In the genomic region with DNA sequence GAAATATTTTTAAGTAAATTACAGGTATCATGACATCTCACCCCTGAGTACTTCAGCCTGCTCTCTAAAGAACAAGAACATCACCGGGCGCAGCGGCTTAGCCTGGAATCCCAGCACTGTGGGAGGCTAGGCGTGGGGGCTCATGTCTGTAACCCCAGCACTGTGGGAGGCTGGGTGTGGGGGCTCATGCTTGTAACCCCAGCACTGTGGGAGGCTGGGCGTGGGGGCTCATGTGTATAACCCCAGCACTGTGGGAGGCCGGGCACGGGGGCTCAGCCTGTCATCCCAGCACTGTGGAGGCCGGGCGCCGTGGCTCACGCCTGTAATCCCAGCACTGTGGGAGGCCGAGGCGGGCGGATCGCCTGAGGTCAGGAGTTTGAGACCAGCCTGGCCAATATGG, we compare ENCODE assay signal across 20 cellular contexts. TPM values are rescaled to one million over a fixed set of nuclear protein-coding genes. Genes with fewer than 3 reads are reported as not detected.
DNase-seq lines count a peak whose midpoint lies in the region; ATAC-seq and TF ChIP-seq lines count a peak whose summit lies in the region.
"Had no signal": no experiment of that assay in that cellular context is flagged by ENCODE, and none has a peak within 500 bp of the region (broad histone marks: within the 10 kb centered on the region; RNA-seq: fewer than 3 reads in every experiment).

No MANE protein-coding gene starts in this region.

- no peaks in the 10 kb centered on the region for H3K27me3 ChIP-seq in CD4-positive, CD25-positive, alpha-beta regulatory T cell (ENCODE audit: control insufficient read depth, insufficient read depth, low read length)
- H3K27me3 ChIP-seq in HL-60 (ENCODE audit: insufficient read depth, poor library complexity, severe bottlenecking) (no peaks in the 10 kb centered on the region), lower lobe of right lung (ENCODE audit: low read depth) (no peaks in the 10 kb centered on the region), stomach (no peaks in the 10 kb centered on the region), brain microvascular endothelial cell (replicated peaks) (no peaks in the 10 kb centered on the region)
- H3K27me3 ChIP-seq: BE2C, SJSA1 had no signal

- CTCF ChIA-PET in activated CD8-positive, alpha-beta T cell treated with anti-CD3 and anti-CD28 coated beads, Interleukin-2, amount 10 ng/mL, durations not matched to agents 7 days and 5 days (lab: Charles Lee), result interaction anchor here (1.8 to 2.9 kb wide), 2 partner anchors 12 to 63 kb away, joined by 8 to 20 read pairs; no protein-coding TSS in a partner anchor

- no peaks in the 10 kb centered on the region for H3K9me3 ChIP-seq in CD4-positive, CD25-positive, alpha-beta regulatory T cell (ENCODE audit: control insufficient read depth in 2 of 2, low read length in 2 of 2)
- no peaks in the 10 kb centered on the region for H3K9me3 ChIP-seq in lower lobe of right lung
- no peaks in the 10 kb centered on the region for H3K9me3 ChIP-seq in stomach
- H3K9me3 ChIP-seq: BE2C, SJSA1 had no signal

- H3K9me3 Mint-ChIP-seq in CD4-positive, CD25-positive, alpha-beta regulatory T cell, result no peaks in the 10 kb centered on the region
- H3K9me3 Mint-ChIP-seq in activated CD8-positive, alpha-beta T cell treated with anti-CD3 and anti-CD28 coated beads, Interleukin-2, amount 10 ng/mL, durations not matched to agents 7 days and 5 days (ENCODE audit: insufficient read depth), result no peaks in the 10 kb centered on the region

- ATAC-seq in CD4-positive, CD25-positive, alpha-beta regulatory T cell (ENCODE audit: low read depth in 2 of 2), result no peak
- ATAC-seq in lower lobe of right lung, result no peak
- ATAC-seq in activated CD8-positive, alpha-beta T cell treated with anti-CD3 and anti-CD28 coated beads, Interleukin-2, amount 10 ng/mL, durations not matched to agents 7 days and 5 days, result no peak
- ATAC-seq: HCT116 had no signal

- no peak overlapping the region for H3K4me3 ChIP-seq in CD4-positive, CD25-positive, alpha-beta regulatory T cell (ENCODE audit: low read depth, low read length)
- H3K4me3 ChIP-seq in HL-60 (replicated peaks; ENCODE audit: insufficient read depth, low read length) (no peak overlapping the region), lower lobe of right lung (no peak overlapping the region), stomach (no peak overlapping the region), brain microvascular endothelial cell (ENCODE audit: low read depth, low read length) (no peak overlapping the region)
- H3K4me3 ChIP-seq: SJSA1 had no signal

- TF ChIP-seq CTCF in HL-60 (IDR thresholded peaks at IDR 0.05; ENCODE audit: insufficient read depth, low read length) (no peak), lower lobe of right lung (IDR thresholded peaks at IDR 0.05) (no peak), stomach (IDR thresholded peaks at IDR 0.05) (no peak), brain microvascular endothelial cell (IDR thresholded peaks at IDR 0.05; ENCODE audit: low read depth, low read length, missing control alignments) (no peak)

- no peaks in the 10 kb centered on the region for H3K27me3 Mint-ChIP-seq in CD4-positive, CD25-positive, alpha-beta regulatory T cell
- no peaks in the 10 kb centered on the region for H3K27me3 Mint-ChIP-seq in activated CD8-positive, alpha-beta T cell treated with anti-CD3 and anti-CD28 coated beads, Interleukin-2, amount 10 ng/mL, durations not matched to agents 7 days and 5 days (ENCODE audit: low read depth)

- H3K36me3 ChIP-seq in CD4-positive, CD25-positive, alpha-beta regulatory T cell (ENCODE audit: control insufficient read depth, insufficient read depth, low read length), result peaks cover 31% of the 10 kb centered on the region
- peaks cover 61% of the 10 kb centered on the region for H3K36me3 ChIP-seq in lower lobe of right lung
- H3K36me3 ChIP-seq in stomach, result peaks cover 30 to 82% (median 74%) of the 10 kb centered on the region in 4 donors
- peaks cover 38% of the 10 kb centered on the region for H3K36me3 ChIP-seq in brain microvascular endothelial cell (replicated peaks)

- H3K4me3 Mint-ChIP-seq in CD4-positive, CD25-positive, alpha-beta regulatory T cell, result peak overlapping the region in 1 of 4 donors; percentile 27
- H3K4me3 Mint-ChIP-seq in activated CD8-positive, alpha-beta T cell treated with anti-CD3 and anti-CD28 coated beads, Interleukin-2, amount 10 ng/mL, durations not matched to agents 7 days and 5 days, result no peak overlapping the region

- in situ Hi-C loops in brain microvascular endothelial cell (cut with HindIII; ENCODE audit: low pct_ligation_motif_present, low sequenced_read_pairs), result no loop called here

- 93 to 97% (median 94%) methylated on average over 12 to 15 of the region's 15 CpGs for WGBS in stomach, 5 donors

- H3K27ac Mint-ChIP-seq in CD4-positive, CD25-positive, alpha-beta regulatory T cell, result peak overlapping the region in 2 of 3 donors; percentile 25 to 80
- no peak overlapping the region for H3K27ac Mint-ChIP-seq in activated CD8-positive, alpha-beta T cell treated with anti-CD3 and anti-CD28 coated beads, Interleukin-2, amount 10 ng/mL, durations not matched to agents 7 days and 5 days

- TF ChIP-seq EP300 in stomach (IDR thresholded peaks at IDR 0.05), result no peak

- no peaks in the 10 kb centered on the region for H3K4me1 ChIP-seq in CD4-positive, CD25-positive, alpha-beta regulatory T cell (ENCODE audit: control insufficient read depth, insufficient read depth, low read length, poor library complexity, severe bottlenecking)
- H3K4me1 ChIP-seq in lower lobe of right lung (peaks cover 3% of the 10 kb centered on the region), stomach (peaks cover 0 to 9% (median 0%) of the 10 kb centered on the region in 4 donors)
- H3K4me1 ChIP-seq: BE2C had no signal

- intact Hi-C loops in lower lobe of right lung (cut with DNase I) (no loop called here), stomach (cut with DNase I; ENCODE audit: low total_unique reads) (no loop called here)

- DNase-seq in CD4-positive, CD25-positive, alpha-beta regulatory T cell, result no peak
- DNase-seq in HL-60 (ENCODE audit: low read depth in 1 of 2, low spot score in 1 of 2) (no peak), lower lobe of right lung (peak; percentile 45), stomach (peak; percentile 19), globus pallidus (ENCODE audit: low spot score) (no peak), brain microvascular endothelial cell (no peak)
- no peak for DNase-seq in activated CD8-positive, alpha-beta T cell treated with anti-CD3 and anti-CD28 coated beads, Interleukin-2, amount 10 ng/mL, durations not matched to agents 7 days and 5 days
- DNase-seq: BE2C, EL, GF-D8, KBM-7, MM.1S, NCI-H1048, NCI-H1417 treated with DMSO at 0.1 percent for 48 hours, NCI-H187, NCI-H446, NCI-H526, OCI-M1 had no signal

- peaks cover 4% of the 10 kb centered on the region for H3K36me3 Mint-ChIP-seq in CD4-positive, CD25-positive, alpha-beta regulatory T cell
- H3K36me3 Mint-ChIP-seq in activated CD8-positive, alpha-beta T cell treated with anti-CD3 and anti-CD28 coated beads, Interleukin-2, amount 10 ng/mL, durations not matched to agents 7 days and 5 days (ENCODE audit: low read depth), result peaks cover 28% of the 10 kb centered on the region

- H3K4me1 Mint-ChIP-seq in CD4-positive, CD25-positive, alpha-beta regulatory T cell, result peaks cover 0 to 5% (median 2%) of the 10 kb centered on the region in 4 donors
- peaks cover 6% of the 10 kb centered on the region for H3K4me1 Mint-ChIP-seq in activated CD8-positive, alpha-beta T cell treated with anti-CD3 and anti-CD28 coated beads, Interleukin-2, amount 10 ng/mL, durations not matched to agents 7 days and 5 days (ENCODE audit: low read depth)

- POLR2A ChIA-PET in activated CD8-positive, alpha-beta T cell treated with anti-CD3 and anti-CD28 coated beads, Interleukin-2, amount 10 ng/mL, durations not matched to agents 7 days and 5 days (lab: Charles Lee), result interaction anchor here (1.8 kb wide), 1 partner anchor 62 kb away, joined by 7 read pairs; no protein-coding TSS in a partner anchor

- no peak overlapping the region for H3K27ac ChIP-seq in CD4-positive, CD25-positive, alpha-beta regulatory T cell (ENCODE audit: insufficient read depth, low read length, poor library complexity, severe bottlenecking)
- peak overlapping the region; percentile 46 for H3K27ac ChIP-seq in HL-60 (replicated peaks)
- no peak overlapping the region for H3K27ac ChIP-seq in lower lobe of right lung
- H3K27ac ChIP-seq in stomach, result no peak overlapping the region
- no peak overlapping the region for H3K27ac ChIP-seq in brain microvascular endothelial cell
- H3K27ac ChIP-seq: SJSA1 had no signal

- no peak for TF ChIP-seq POLR2A in stomach (IDR thresholded peaks at IDR 0.05)

RNA-seq across cellular contexts. Expression of gene CDK11B, which starts 7.7 kb away (rescaled TPM):
- total RNA-seq in CD4-positive, CD25-positive, alpha-beta regulatory T cell, result 47.2 TPM
- 10 to 100 TPM in 1 of 4 donors, 1 to 10 TPM in 3; 9.3 to 11.3 (median 9.7) TPM for polyA plus RNA-seq in CD4-positive, CD25-positive, alpha-beta regulatory T cell
- total RNA-seq in lower lobe of right lung, result 23.0 TPM
- 10 to 100 TPM in 4 of 5 donors, 1 to 10 TPM in 1; 9.0 to 62.6 (median 29.3) TPM for total RNA-seq in stomach
- polyA plus RNA-seq in stomach, result 10 to 100 TPM; 21.6 to 37.4 (median 27.9) TPM
- total RNA-seq in activated CD8-positive, alpha-beta T cell treated with anti-CD3 and anti-CD28 coated beads, Interleukin-2, amount 10 ng/mL, durations not matched to agents 7 days and 5 days, result 10 to 100 TPM; 35.4 to 39.5 TPM

RNA-seq across cellular contexts. Expression of gene SLC35E2B, which starts 26.1 kb away (rescaled TPM):
- 77.6 TPM for total RNA-seq in CD4-positive, CD25-positive, alpha-beta regulatory T cell
- 10 to 100 TPM; 25.8 to 32.0 (median 30.6) TPM for polyA plus RNA-seq in CD4-positive, CD25-positive, alpha-beta regulatory T cell
- total RNA-seq in lower lobe of right lung (52.7 TPM), stomach (100 to 1,000 TPM in 1 of 5 donors, 10 to 100 TPM in 4; 16.9 to 105 (median 64.5) TPM)
- polyA plus RNA-seq in stomach, result 10 to 100 TPM; 11.2 to 16.7 (median 11.3) TPM
- 10 to 100 TPM; 39.6 to 40.7 TPM for total RNA-seq in activated CD8-positive, alpha-beta T cell treated with anti-CD3 and anti-CD28 coated beads, Interleukin-2, amount 10 ng/mL, durations not matched to agents 7 days and 5 days

RNA-seq across cellular contexts. Expression of gene MMP23B, which starts 34.6 kb away (rescaled TPM):
- total RNA-seq in CD4-positive, CD25-positive, alpha-beta regulatory T cell, result 4.1 TPM
- under 1 TPM in 2 of 4 donors, not detected in 2; 0.18 to 0.21 TPM for polyA plus RNA-seq in CD4-positive, CD25-positive, alpha-beta regulatory T cell
- total RNA-seq in lower lobe of right lung (27.2 TPM), stomach (100 to 1,000 TPM in 1 of 5 donors, 10 to 100 TPM in 4; 15.1 to 111 (median 19.3) TPM)
- 10 to 100 TPM in 2 of 3 donors, 1 to 10 TPM in 1; 5.5 to 16.2 (median 12.7) TPM for polyA plus RNA-seq in stomach
- total RNA-seq in activated CD8-positive, alpha-beta T cell treated with anti-CD3 and anti-CD28 coated beads, Interleukin-2, amount 10 ng/mL, durations not matched to agents 7 days and 5 days, result 1 to 10 TPM; 1.7 to 2.0 TPM

RNA-seq across cellular contexts. Expression of gene MIB2, which starts 51.2 kb away (rescaled TPM):
- 58.2 TPM for total RNA-seq in CD4-positive, CD25-positive, alpha-beta regulatory T cell
- polyA plus RNA-seq in CD4-positive, CD25-positive, alpha-beta regulatory T cell, result 10 to 100 TPM; 15.9 to 20.6 (median 19.0) TPM
- total RNA-seq in lower lobe of right lung (82.5 TPM), stomach (100 to 1,000 TPM in 3 of 5 donors, 10 to 100 TPM in 2; 21.5 to 871 (median 193) TPM)
- 100 to 1,000 TPM; 124 to 139 (median 136) TPM for polyA plus RNA-seq in stomach
- 10 to 100 TPM; 49.3 to 50.7 TPM for total RNA-seq in activated CD8-positive, alpha-beta T cell treated with anti-CD3 and anti-CD28 coated beads, Interleukin-2, amount 10 ng/mL, durations not matched to agents 7 days and 5 days

RNA-seq across cellular contexts. Expression of gene CDK11A, which starts 57.6 kb away (rescaled TPM):
- 212 TPM for total RNA-seq in CD4-positive, CD25-positive, alpha-beta regulatory T cell
- 10 to 100 TPM; 10.2 to 30.4 (median 15.3) TPM for polyA plus RNA-seq in CD4-positive, CD25-positive, alpha-beta regulatory T cell
- total RNA-seq in lower lobe of right lung (56.1 TPM), stomach (100 to 1,000 TPM in 3 of 5 donors, 10 to 100 TPM in 2; 46.1 to 233 (median 126) TPM)
- 10 to 100 TPM; 27.3 to 68.7 (median 31.6) TPM for polyA plus RNA-seq in stomach
- total RNA-seq in activated CD8-positive, alpha-beta T cell treated with anti-CD3 and anti-CD28 coated beads, Interleukin-2, amount 10 ng/mL, durations not matched to agents 7 days and 5 days, result 10 to 100 TPM; 83.6 to 85.8 TPM

Comparison
In these comparisons a context has a peak if more than half of its experiments do, and no peak if none do; other contexts are left out.
1. DNase-seq: peak in lower lobe of right lung (single experiment) and stomach (single experiment); none in CD4-positive, CD25-positive, alpha-beta regulatory T cell (0 of 3), HL-60 (0 of 2), globus pallidus (single experiment), brain microvascular endothelial cell (single experiment) and activated CD8-positive, alpha-beta T cell treated with anti-CD3 and anti-CD28 coated beads, Interleukin-2, amount 10 ng/mL, durations not matched to agents 7 days and 5 days (single experiment).